ENCODE assay signal across 1 cellular context in genomic region chr9:18526686-18527085, GRCh38.
TF ChIP-seq lines count a peak whose summit lies in the region.

No MANE protein-coding gene starts in this region.

TF ChIP-seq in GM23338, 12 proteins besides CTCF, POLR2A, EP300 and RAD21 (continued from another document):
- TF ChIP-seq ETS1 (IDR thresholded peaks at IDR 0.05) (no peak), ZNF114 (CRISPR knock-in tag; IDR thresholded peaks at IDR 0.05) (no peak), ZNF331 (CRISPR knock-in tag; IDR thresholded peaks at IDR 0.05; ENCODE audit: low read depth) (no peak), STAT1 (IDR thresholded peaks at IDR 0.05; ENCODE audit: unreplicated experiment) (no peak), NANOG (IDR thresholded peaks at IDR 0.05; ENCODE audit: borderline replicate concordance) (no peak), EZH2phosphoT487 (IDR thresholded peaks at IDR 0.05; ENCODE audit: unreplicated experiment) (no peak)
